Comparison of ENCODE assay signal across 8 cellular contexts in genomic region chr14:68211421-68211820, GRCh38.
DNase-seq lines count a peak whose midpoint lies in the region; ATAC-seq and TF ChIP-seq lines count a peak whose summit lies in the region.

No MANE protein-coding gene starts in this region.

- peak; percentile 37 for DNase-seq in EH (ENCODE audit: low read depth)
- DNase-seq in RWPE2 (ENCODE audit: low spot score): no peak
- DNase-seq in effector memory CD8-positive, alpha-beta T cell: no peak
- DNase-seq in sigmoid colon: no peak
- DNase-seq in SKM-1 treated with dmso at 0.1 percent for 144 hours (lab: John Stamatoyannopoulos, UW; ENCODE audit: unreplicated experiment): no peak
- no peak for DNase-seq in NCI-H2171 treated with DMSO at 0.1 percent for 48 hours (lab: John Stamatoyannopoulos, UW)
- DNase-seq in DMS114 treated with DMSO at 0.1 percent for 48 hours (lab: John Stamatoyannopoulos, UW; ENCODE audit: unreplicated experiment): no peak

- H3K27me3 ChIP-seq in RWPE2 (ENCODE audit: insufficient read depth, poor library complexity, severe bottlenecking) (no peaks in the 10 kb centered on the region), sigmoid colon (no peaks in the 10 kb centered on the region)

- no peak for TF ChIP-seq EP300 in sigmoid colon (IDR thresholded peaks at IDR 0.05)

- no peak for TF ChIP-seq POLR2A in sigmoid colon (IDR thresholded peaks at IDR 0.05)

- H3K4me1 ChIP-seq in RWPE2 (ENCODE audit: insufficient read depth, poor library complexity, severe bottlenecking) (peaks cover 13% of the 10 kb centered on the region), sigmoid colon (peaks cover 0 to 74% (median 40%) of the 10 kb centered on the region in 4 donors)

- peak overlapping the region; percentile 88 to 95 for H3K27ac Mint-ChIP-seq in effector memory CD8-positive, alpha-beta T cell

- H3K4me3 ChIP-seq in RWPE2 (ENCODE audit: severe bottlenecking) (no peak overlapping the region), sigmoid colon (no peak overlapping the region)

- ATAC-seq in RWPE2 (ENCODE audit: low read depth) (no peak), esophagus mucosa (no peak)
- no peak for ATAC-seq in effector memory CD8-positive, alpha-beta T cell (replicated peaks)

- H3K27me3 Mint-ChIP-seq in effector memory CD8-positive, alpha-beta T cell: no peaks in the 10 kb centered on the region

- peak overlapping the region; percentile 75 to 82 for H3K4me3 Mint-ChIP-seq in effector memory CD8-positive, alpha-beta T cell

- peaks cover 55% of the 10 kb centered on the region in 2 donors for H3K4me1 Mint-ChIP-seq in effector memory CD8-positive, alpha-beta T cell (ENCODE audit: low read depth in 2 of 2)

- intact Hi-C loops in sigmoid colon (cut with DNase I): no loop called here

- H3K27ac ChIP-seq in RWPE2 (ENCODE audit: poor library complexity, severe bottlenecking) (peak overlapping the region; percentile 15), sigmoid colon (peak overlapping the region; percentile 63 to 77 (median 67))

- no peaks in the 10 kb centered on the region for H3K9me3 ChIP-seq in RWPE2 (ENCODE audit: severe bottlenecking)
- no peaks in the 10 kb centered on the region for H3K9me3 ChIP-seq in sigmoid colon

- TF ChIP-seq CTCF in RWPE2 (IDR thresholded peaks at IDR 0.05; ENCODE audit: poor library complexity, severe bottlenecking) (no peak), sigmoid colon (IDR thresholded peaks at IDR 0.05) (no peak)

- H3K9me3 Mint-ChIP-seq in effector memory CD8-positive, alpha-beta T cell: no peaks in the 10 kb centered on the region

- 97 to 98% methylated on average over 2 of the region's 2 CpGs for WGBS in sigmoid colon, 2 donors

- no peaks in the 10 kb centered on the region for H3K36me3 Mint-ChIP-seq in effector memory CD8-positive, alpha-beta T cell (ENCODE audit: insufficient read depth)

- H3K36me3 ChIP-seq in RWPE2 (ENCODE audit: low read depth): no peaks in the 10 kb centered on the region
- no peaks in the 10 kb centered on the region for H3K36me3 ChIP-seq in sigmoid colon
